In genomic region chr10:30178565-30178964, GRCh38 we compare ENCODE assay signal across 1 cellular context.
TF ChIP-seq lines count a peak whose summit lies in the region.

No MANE protein-coding gene starts in this region.

TF ChIP-seq in IMR-90, 13 proteins besides CTCF, POLR2A, EP300 and RAD21 (continued from another document):
- TF ChIP-seq RCOR1 (IDR thresholded peaks at IDR 0.05; ENCODE audit: insufficient replicate concordance, low read length) (no peak), MAFK (IDR thresholded peaks at IDR 0.05; ENCODE audit: low read depth, low read length) (no peak), RFX5 (IDR thresholded peaks at IDR 0.05; ENCODE audit: low read depth, low read length) (no peak), FOS (IDR thresholded peaks at IDR 0.05; ENCODE audit: low read depth, low read length) (no peak), BHLHE40 (IDR thresholded peaks at IDR 0.05; ENCODE audit: low read depth, low read length) (peak; percentile 88), SMC3 (IDR thresholded peaks at IDR 0.05; ENCODE audit: low read depth, low read length) (no peak), NFE2L2 (IDR thresholded peaks at IDR 0.05; ENCODE audit: low read depth, low read length) (no peak), MAZ (IDR thresholded peaks at IDR 0.05; ENCODE audit: borderline replicate concordance, low read depth, low read length) (no peak), USF2 (IDR thresholded peaks at IDR 0.05; ENCODE audit: low read depth, low read length) (no peak), CHD1 (IDR thresholded peaks at IDR 0.05; ENCODE audit: low read depth, low read length) (no peak), MXI1 (IDR thresholded peaks at IDR 0.05; ENCODE audit: borderline replicate concordance, low read depth, low read length) (no peak), CEBPB (IDR thresholded peaks at IDR 0.05; ENCODE audit: low read depth, low read length) (peak; percentile 99)
